30 cellular contexts compared by ENCODE assay signal in the genomic region with DNA sequence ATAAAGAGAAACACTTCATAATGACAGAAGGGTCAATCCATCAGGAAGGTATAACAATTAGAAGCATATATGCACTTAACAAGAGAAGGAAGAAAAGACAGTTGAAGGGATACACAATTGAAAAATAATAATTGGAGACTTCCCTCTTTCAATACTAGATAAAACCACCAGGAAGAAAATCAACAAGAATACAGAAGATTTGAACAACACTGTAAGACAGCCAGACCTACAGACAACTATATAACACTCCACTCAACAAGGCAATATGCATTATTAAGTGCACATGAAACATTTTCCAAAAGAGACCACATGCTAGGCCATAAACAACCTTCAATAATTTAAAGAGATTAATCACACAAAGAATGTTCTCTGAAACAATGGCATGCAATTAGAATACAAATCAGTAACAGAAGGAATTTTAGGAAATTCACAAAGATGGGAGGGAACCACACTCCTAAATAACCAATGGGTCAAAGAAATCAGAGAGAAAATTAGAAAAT. TPM values are rescaled to one million over a fixed set of nuclear protein-coding genes. Genes with fewer than 3 reads are reported as not detected.
DNase-seq lines count a peak whose midpoint lies in the region; ATAC-seq, FAIRE-seq and TF ChIP-seq lines count a peak whose summit lies in the region.
"Had no signal": no experiment of that assay in that cellular context is flagged by ENCODE, and none has a peak within 500 bp of the region (broad histone marks: within the 10 kb centered on the region; RNA-seq: fewer than 3 reads in every experiment).

No MANE protein-coding gene starts in this region.

- no peaks in the 10 kb centered on the region for H3K79me2 ChIP-seq in HepG2 (ENCODE audit: insufficient read depth, low read length)

- TF ChIP-seq POLR2A in right lobe of liver (IDR thresholded peaks at IDR 0.05): no peak
- no peak for TF ChIP-seq POLR2A in HepG2 (IDR thresholded peaks at IDR 0.05; ENCODE audit: insufficient read depth in 1 of 2, low read depth in 2 of 2, low read length in 2 of 2)

- peaks cover 2% of the 10 kb centered on the region for H3K36me3 Mint-ChIP-seq in T-helper 17 cell (ENCODE audit: low read depth)
- H3K36me3 Mint-ChIP-seq: type B pancreatic cell had no signal

- TF ChIP-seq CTCF in right lobe of liver (IDR thresholded peaks at IDR 0.05): no peak
- TF ChIP-seq CTCF in HepG2 (CRISPR knock-in tag; IDR thresholded peaks at IDR 0.05): no peak
- TF ChIP-seq CTCF in left lung (IDR thresholded peaks at IDR 0.05): no peak
- TF ChIP-seq CTCF in upper lobe of right lung (IDR thresholded peaks at IDR 0.05): no peak

- H3K9me3 ChIP-seq in right lobe of liver: no peaks in the 10 kb centered on the region
- peaks cover 24% of the 10 kb centered on the region for H3K9me3 ChIP-seq in HepG2 (ENCODE audit: low read length)
- H3K9me3 ChIP-seq in T-helper 17 cell (ENCODE audit: control insufficient read depth, low read length, poor library complexity, severe bottlenecking): peaks cover 4% of the 10 kb centered on the region
- peaks cover 0 to 8% of the 10 kb centered on the region in 2 donors for H3K9me3 ChIP-seq in left lung
- H3K9me3 ChIP-seq in upper lobe of right lung: no peaks in the 10 kb centered on the region
- H3K9me3 ChIP-seq: prostate gland had no signal

- H3K4me2 ChIP-seq in HepG2 (ENCODE audit: low read depth, low read length): no peak overlapping the region

- no TSS peak for BruUV-seq in HepG2 (replicated peaks; lab: Mats Ljungman, UMichigan)

- H3K27me3 Mint-ChIP-seq in T-helper 17 cell: no peaks in the 10 kb centered on the region
- H3K27me3 Mint-ChIP-seq: activated T-cell treated with anti-CD3 and anti-CD28 coated beads, Interleukin-2, amount 50 U/mL, for 24 hours; T-cell; type B pancreatic cell had no signal

- H3K36me3 ChIP-seq in right lobe of liver (no peaks in the 10 kb centered on the region), HepG2 (replicated peaks in 1 of 2; ENCODE audit: control insufficient read depth in 1 of 2, insufficient read depth in 2 of 2, low read length in 2 of 2) (no peaks in the 10 kb centered on the region), left lung (peaks cover 0 to 13% of the 10 kb centered on the region in 2 donors), upper lobe of right lung (no peaks in the 10 kb centered on the region)
- H3K36me3 ChIP-seq: prostate gland had no signal

- H3K27me3 ChIP-seq in right lobe of liver: no peaks in the 10 kb centered on the region
- H3K27me3 ChIP-seq in HepG2 (ENCODE audit: control insufficient read depth in 1 of 2, insufficient read depth in 2 of 2, low read length in 2 of 2): no peaks in the 10 kb centered on the region
- H3K27me3 ChIP-seq in left lung: no peaks in the 10 kb centered on the region
- no peaks in the 10 kb centered on the region for H3K27me3 ChIP-seq in upper lobe of right lung
- H3K27me3 ChIP-seq: BLaER1 treated with 17β-estradiol and CSF1 and Interleukin-3, amounts not matched to agents 10 nM and 100 nM had no signal

- intact Hi-C loops in right lobe of liver (cut with DNase I): no loop called here
- intact Hi-C loops in HepG2 (cut with micrococcal nuclease; ENCODE audit: unreplicated experiment): no loop called here
- intact Hi-C loops in left lung (cut with DNase I): no loop called here
- intact Hi-C loops in upper lobe of right lung (cut with DNase I): no loop called here

- DNase-seq in right lobe of liver (no peak), HepG2 (ENCODE audit: low spot score) (no peak), T-helper 17 cell (no peak), left lung (no peak), upper lobe of right lung (no peak), DMS 273 treated with DMSO at 0.1 percent for 48 hours (lab: John Stamatoyannopoulos, UW) (no peak)
- DNase-seq: activated CD4-positive, CD25-positive, alpha-beta regulatory T cell treated with anti-CD3 and anti-CD28 coated beads, Interleukin-2, amount 50 U/mL, for 72 hours; activated T-cell treated with anti-CD3 and anti-CD28 coated beads, Interleukin-2, amount 50 U/mL, for 24 hours; central memory CD4-positive, alpha-beta T cell; dermis blood vessel endothelial cell; DMS53; endodermal cell; foreskin fibroblast; HCEC 1CT; head of caudate nucleus; islet precursor cell; left ventricle myocardium superior; NCI-H1105; NCI-H187 treated with DMSO at 0.1 percent for 48 hours; NCI-H2171; nucleus accumbens; OCI-M1; stimulated activated CD4-positive, alpha-beta T cell treated with anti-CD3 and anti-CD28 coated beads, Interleukin-15, amount 100 ng/mL, for 24 hours; stimulated activated CD4-positive, alpha-beta T cell treated with anti-CD3 and anti-CD28 coated beads, Interleukin-4, amount 100 ng/mL, for 4 hours; T-cell had no signal

- H3K9ac ChIP-seq in HepG2 (ENCODE audit: insufficient read depth, low read depth, low read length): no peak overlapping the region
- H3K9ac ChIP-seq: BLaER1 treated with 17β-estradiol and CSF1 and Interleukin-3, amounts not matched to agents 10 nM and 100 nM had no signal

- in situ Hi-C loops in HepG2 (cut with HindIII; ENCODE audit: extremely low pct_ligation_motif_present, low pct_unique_long_range_greater_than_20kb): no loop called here

- ATAC-seq in right lobe of liver: no peak
- no peak for ATAC-seq in HepG2
- ATAC-seq in T-helper 17 cell: no peak
- ATAC-seq in left lung: no peak
- no peak for ATAC-seq in upper lobe of right lung
- no peak for ATAC-seq in HG02938 (IDR thresholded peaks at IDR 0.05; ENCODE audit: unreplicated experiment)
- ATAC-seq: esophagus mucosa, left ventricle myocardium superior, T-cell had no signal

- POLR2A ChIA-PET in HepG2 (lab: Yijun Ruan, JAX): no interaction called here

- H3K4me1 Mint-ChIP-seq in T-helper 17 cell: peaks cover 11% of the 10 kb centered on the region

- H3K27ac ChIP-seq in right lobe of liver (peak overlapping the region in 2 of 3 donors; percentile 2 to 24), HepG2 (ENCODE audit: extremely low read length, insufficient read depth, low read length) (no peak overlapping the region), left lung (peak overlapping the region; percentile 57 to 90), upper lobe of right lung (peak overlapping the region; percentile 9)
- H3K27ac ChIP-seq: BLaER1 treated with 17β-estradiol and CSF1 and Interleukin-3, amounts not matched to agents 10 nM and 100 nM; prostate gland had no signal

- H2AFZ ChIP-seq in HepG2 (ENCODE audit: low read length): no peak overlapping the region

- CTCF ChIA-PET in HepG2 (lab: Yijun Ruan, JAX; ENCODE audit: low intra/inter-chr PET ratio, low total read pairs): no interaction called here

- TF ChIP-seq RAD21 in HepG2 (CRISPR knock-in tag; IDR thresholded peaks at IDR 0.05): no peak

- no peaks in the 10 kb centered on the region; the same call in 1 of the 2 replicates for H4K20me1 ChIP-seq in HepG2 (ENCODE audit: insufficient read depth, low read length)
- H4K20me1 ChIP-seq: BLaER1 treated with 17β-estradiol and CSF1 and Interleukin-3, amounts not matched to agents 10 nM and 100 nM had no signal

- peak overlapping the region; percentile 1 for H3K27ac Mint-ChIP-seq in T-helper 17 cell
- H3K27ac Mint-ChIP-seq: activated T-cell treated with anti-CD3 and anti-CD28 coated beads, Interleukin-2, amount 50 U/mL, for 24 hours; endodermal cell; type B pancreatic cell had no signal

- H3K4me3 ChIP-seq in right lobe of liver: no peak overlapping the region
- no peak overlapping the region for H3K4me3 ChIP-seq in HepG2 (replicated peaks in 1 of 3; ENCODE audit: insufficient read depth in 1 of 3, low read depth in 2 of 3, low read length in 3 of 3)
- peak overlapping the region in 1 of 2 donors; percentile 45 for H3K4me3 ChIP-seq in left lung
- peak overlapping the region; percentile 34 for H3K4me3 ChIP-seq in upper lobe of right lung
- H3K4me3 ChIP-seq: BLaER1 treated with 17β-estradiol and CSF1 and Interleukin-3, amounts not matched to agents 10 nM and 100 nM; prostate gland had no signal

- peaks cover 0 to 8% (median 3%) of the 10 kb centered on the region in 4 donors for H3K4me1 ChIP-seq in right lobe of liver
- 0 out of 2 replicates have a peak, but pooled peaks cover 5% of the 10 kb centered on the region for H3K4me1 ChIP-seq in HepG2 (ENCODE audit: insufficient read depth, low read length)
- H3K4me1 ChIP-seq in left lung: peaks cover 0 to 64% of the 10 kb centered on the region in 2 donors
- H3K4me1 ChIP-seq in upper lobe of right lung: peaks cover 14% of the 10 kb centered on the region

- H3K4me3 Mint-ChIP-seq in T-helper 17 cell: no peak overlapping the region
- H3K4me3 Mint-ChIP-seq: activated T-cell treated with anti-CD3 and anti-CD28 coated beads, Interleukin-2, amount 50 U/mL, for 24 hours; endodermal cell; type B pancreatic cell had no signal

- TF ChIP-seq EP300 in HepG2 (IDR thresholded peaks at IDR 0.05; ENCODE audit: low read depth in 2 of 2, low read length in 2 of 2) (no peak), HepG2 (CRISPR knock-in tag; IDR thresholded peaks at IDR 0.05; ENCODE audit: borderline replicate concordance) (no peak)

- FAIRE-seq in HepG2 (lab: Jason Lieb, UNC): no peak

TF ChIP-seq in HepG2, 621 proteins besides CTCF, POLR2A, EP300 and RAD21 (continues in another document):
- no peak for TF ChIP-seq ZNF780A (CRISPR knock-in tag; IDR thresholded peaks at IDR 0.05)

RNA-seq across cellular contexts. Expression of gene ZNF438, which starts 35.1 kb away (rescaled TPM):
- total RNA-seq in right lobe of liver (1 to 10 TPM; 2.5 to 5.2 (median 3.3) TPM), HepG2 (2016; rRNA removed; fragmentation: Illumina TruSeq; extraction: Trizol) (0.75 and 1.2 TPM in 2 replicates), T-helper 17 cell (1 to 10 TPM; 3.1 to 3.7 TPM), left lung (10 to 100 TPM in 1 of 2 donors, 1 to 10 TPM in 1; 9.6 to 20.1 TPM), upper lobe of right lung (14.4 TPM)
- total RNA-seq in HepG2 (2016; cell fraction: cytosol; rRNA removed; fragmentation: Illumina TruSeq; extraction: Trizol; ENCODE audit: low read depth): 0.18 and 0.81 TPM in 2 replicates
- total RNA-seq in HepG2 (2016; cell fraction: insoluble cytoplasmic fraction; rRNA removed; fragmentation: Illumina TruSeq; extraction: Trizol): 0.89 and 1.5 TPM in 2 replicates
- 1.0 and 1.1 TPM in 2 replicates for total RNA-seq in HepG2 (2016; cell fraction: membrane; rRNA removed; fragmentation: Illumina TruSeq; extraction: Trizol)
- total RNA-seq in HepG2 (2016; cell fraction: nucleus; rRNA removed; fragmentation: Illumina TruSeq; extraction: Trizol): 0.90 and 0.97 TPM in 2 replicates
- polyA plus RNA-seq in HepG2 (2011; rRNA removed): 0.83 and 0.98 TPM in 2 replicates
- polyA plus RNA-seq in HepG2 (2011; cell fraction: cytosol; rRNA removed): 0.43 and 0.69 TPM in 2 replicates
- polyA plus RNA-seq in HepG2 (2011; cell fraction: nucleus; rRNA removed): 0.74 and 0.93 TPM in 2 replicates
- polyA plus RNA-seq in HepG2 (2012): 0.62 and 0.69 TPM in 2 replicates
- polyA plus RNA-seq in HepG2 (2016; cell fraction: cytosol; fragmentation: Illumina TruSeq; extraction: Trizol; ENCODE audit: low read depth): 0.23 and 0.25 TPM in 2 replicates
- polyA plus RNA-seq in HepG2 (2016; cell fraction: insoluble cytoplasmic fraction; fragmentation: Illumina TruSeq; extraction: Trizol; ENCODE audit: low read depth): 1.4 and 1.7 TPM in 2 replicates
- polyA plus RNA-seq in HepG2 (2016; cell fraction: membrane; fragmentation: Illumina TruSeq; extraction: Trizol; ENCODE audit: low read depth): 0.62 and 0.98 TPM in 2 replicates
- polyA plus RNA-seq in HepG2 (2016; cell fraction: nucleus; fragmentation: Illumina TruSeq; extraction: Trizol; ENCODE audit: insufficient read depth, low read depth): 0.78 and 1.5 TPM in 2 replicates
- polyA minus RNA-seq in HepG2 (2011; rRNA and poly(A)+ RNA removed; ENCODE audit: low replicate concordance): 1.1 and 3.3 TPM in 2 replicates
- polyA minus RNA-seq in HepG2 (2011; cell fraction: cytosol; rRNA and poly(A)+ RNA removed): 0.40 and 0.53 TPM in 2 replicates
- 1.7 TPM in 2 replicates for polyA minus RNA-seq in HepG2 (2011; cell fraction: nucleus; rRNA and poly(A)+ RNA removed)
